In genomic region chr1:207052736-207053545, GRCh38 we compare ENCODE assay signal across 8 cellular contexts. TPM values are rescaled to one million over a fixed set of nuclear protein-coding genes. Genes with fewer than 3 reads are reported as not detected.
DNase-seq lines count a peak whose midpoint lies in the region; ATAC-seq and TF ChIP-seq lines count a peak whose summit lies in the region.

Gene PFKFB2 (plus strand): TSS chr1:207053275. CDS start chr1:207054718, 1,443 bp downstream.

- H3K4me2 ChIP-seq in OCI-LY1 (ENCODE audit: low read length), result peak within 1 kb of the TSS; percentile 91

- peak within 1 kb of the TSS; percentile 75 for H3K27ac ChIP-seq in HUES6 (ENCODE audit: low read depth, low read length)
- H3K27ac ChIP-seq in OCI-LY1 (ENCODE audit: low read depth, low read length, poor library complexity, severe bottlenecking), result peak within 1 kb of the TSS; percentile 48

- no peaks in the 10 kb centered on the region for H3K36me3 Mint-ChIP-seq in mesothelial cell of epicardium

- peak; percentile 99 for DNase-seq in Caki2 (ENCODE audit: low read depth)
- DNase-seq in activated T-cell treated with anti-CD3 and anti-CD28 coated beads for 48 hours (ENCODE audit: low read depth), result peak; percentile 91
- DNase-seq in epidermal melanocyte (ENCODE audit: insufficient read length, low spot score), result peak; percentile 77
- DNase-seq in mesothelial cell of epicardium (ENCODE audit: low spot score in 2 of 2, unreplicated experiment in 2 of 2), result peak; percentile 95 to 98
- peak; percentile 75 for DNase-seq in stimulated activated CD8-positive, alpha-beta memory T cell treated with anti-CD3 and anti-CD28 coated beads, Interleukin-15, amount 100 ng/mL, for 24 hours (ENCODE audit: low read depth)

- H3K4me1 Mint-ChIP-seq in mesothelial cell of epicardium, result peaks cover 34% of the 10 kb centered on the region

- peak within 1 kb of the TSS; percentile 97 for H3K4me3 Mint-ChIP-seq in mesothelial cell of epicardium

- H3K4me1 ChIP-seq in HUES6 (ENCODE audit: control insufficient read depth, insufficient read depth, low read length) (peaks cover 12% of the 10 kb centered on the region), OCI-LY1 (ENCODE audit: insufficient read depth, low read length, severe bottlenecking) (peaks cover 57% of the 10 kb centered on the region)

- no peaks in the 10 kb centered on the region for H3K9me3 Mint-ChIP-seq in mesothelial cell of epicardium

- no peak for TF ChIP-seq CTCF in OCI-LY1 (IDR thresholded peaks at IDR 0.05; ENCODE audit: low read length)
- TF ChIP-seq CTCF in mesothelial cell of epicardium (IDR thresholded peaks at IDR 0.05; ENCODE audit: unreplicated experiment), result no peak

- peak within 1 kb of the TSS; percentile 99 for H3K27ac Mint-ChIP-seq in mesothelial cell of epicardium

- peaks cover 5% of the 10 kb centered on the region; the same call in 1 of the 2 replicates for H3F3A ChIP-seq in OCI-LY1 (ENCODE audit: insufficient read depth, low read length)

- H3K27me3 ChIP-seq in HUES6 (ENCODE audit: control insufficient read depth, insufficient read depth, low read length) (no peaks in the 10 kb centered on the region), OCI-LY1 (ENCODE audit: insufficient read depth, low read length) (no peaks in the 10 kb centered on the region)

- H3K36me3 ChIP-seq in HUES6 (ENCODE audit: control insufficient read depth, insufficient read depth, low read length) (peaks cover 12% of the 10 kb centered on the region), OCI-LY1 (ENCODE audit: insufficient read depth, low read length) (peaks cover 17% of the 10 kb centered on the region)

- H2AFZ ChIP-seq in OCI-LY1 (ENCODE audit: low read length), result peak within 1 kb of the TSS; percentile 51

- no peaks in the 10 kb centered on the region for H4K20me1 ChIP-seq in OCI-LY1 (ENCODE audit: insufficient read depth, low read length)

- in situ Hi-C loops in Caki2 (cut with HindIII; ENCODE audit: low pct_unique_long_range_greater_than_20kb, low sequenced_read_pairs), result no loop called here

- H3K9me3 ChIP-seq in HUES6 (ENCODE audit: control insufficient read depth, insufficient read depth, low read depth, low read length) (no peaks in the 10 kb centered on the region), OCI-LY1 (ENCODE audit: low read length) (no peaks in the 10 kb centered on the region)

- H3K9ac ChIP-seq in HUES6 (ENCODE audit: low read length), result peak within 1 kb of the TSS; percentile 85
- peak within 1 kb of the TSS; percentile 70 for H3K9ac ChIP-seq in OCI-LY1 (ENCODE audit: low read length)

- peaks cover 20% of the 10 kb centered on the region for H3K79me2 ChIP-seq in OCI-LY1 (ENCODE audit: insufficient read depth, low read length)

- H3K27me3 Mint-ChIP-seq in mesothelial cell of epicardium (ENCODE audit: low read depth), result no peaks in the 10 kb centered on the region

- H3K4me3 ChIP-seq in HUES6 (ENCODE audit: low read depth, low read length) (peak within 1 kb of the TSS; percentile 84), OCI-LY1 (ENCODE audit: low read depth, low read length, poor library complexity, severe bottlenecking) (peak within 1 kb of the TSS; percentile 96)

- peak; percentile 80 for ATAC-seq in GM21381 (IDR thresholded peaks at IDR 0.05; ENCODE audit: unreplicated experiment)

- no peaks in the 10 kb centered on the region for H3K9me2 ChIP-seq in OCI-LY1 (ENCODE audit: low read depth, low read length)

RNA-seq across cellular contexts. Expression of gene PFKFB2, which starts in this region (rescaled TPM):
- total RNA-seq in Caki2 (2014; rRNA removed; shearing (Covaris generic); ENCODE audit: low replicate concordance), result 1.7 and 4.0 TPM in 2 replicates
- total RNA-seq in mesothelial cell of epicardium, result 12.5 to 13.6 TPM (median 12.7 TPM) in 3 replicates

Comparison
In these comparisons a context has a peak if more than half of its experiments do, and no peak if none do; other contexts are left out.
1. Peak in every context shown above with its lines: DNase-seq, ATAC-seq, H3K4me3 ChIP-seq and H3K27ac ChIP-seq.